Comparison of ENCODE assay signal across 17 cellular contexts in the genomic region with DNA sequence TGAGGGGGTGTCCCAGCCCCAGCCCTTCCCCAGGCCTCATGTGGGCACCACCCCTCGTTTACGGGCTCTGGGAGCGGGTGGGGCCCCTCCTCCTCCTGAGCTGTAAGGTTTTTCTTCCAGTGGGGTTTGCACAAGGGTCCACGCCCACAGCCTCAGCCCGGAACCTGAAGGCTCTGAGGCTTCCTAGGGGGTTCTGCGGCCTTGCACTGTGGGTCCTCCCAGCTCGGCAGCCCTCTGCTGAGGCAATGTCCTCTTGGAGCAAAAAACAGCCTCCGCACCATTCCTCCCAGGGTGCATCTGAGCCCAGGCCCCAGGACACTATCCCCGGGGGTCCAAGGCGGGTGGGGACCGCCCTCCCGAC. TPM values are rescaled to one million over a fixed set of nuclear protein-coding genes. Genes with fewer than 3 reads are reported as not detected.
DNase-seq lines count a peak whose midpoint lies in the region; ATAC-seq and TF ChIP-seq lines count a peak whose summit lies in the region.
"Had no signal": no experiment of that assay in that cellular context is flagged by ENCODE, and none has a peak within 500 bp of the region (broad histone marks: within the 10 kb centered on the region; RNA-seq: fewer than 3 reads in every experiment).

No MANE protein-coding gene starts in this region.

- ATAC-seq in right cardiac atrium = no peak
- ATAC-seq in body of pancreas = peak; percentile 12
- no peak for ATAC-seq in HG02571 (IDR thresholded peaks at IDR 0.05; ENCODE audit: unreplicated experiment)
- ATAC-seq: CD8-positive, alpha-beta T cell had no signal

- no peak for TF ChIP-seq CTCF in left ventricle myocardium inferior (IDR thresholded peaks at IDR 0.05; ENCODE audit: borderline replicate concordance)
- no peak for TF ChIP-seq CTCF in body of pancreas (IDR thresholded peaks at IDR 0.05)
- no peak for TF ChIP-seq CTCF in ovary (IDR thresholded peaks at IDR 0.05)
- no peak for TF ChIP-seq CTCF in prostate gland (IDR thresholded peaks at IDR 0.05)

- H3K4me1 ChIP-seq in right cardiac atrium (ENCODE audit: control insufficient read depth, insufficient read depth, low read length) (no peaks in the 10 kb centered on the region), left ventricle myocardium inferior (no peaks in the 10 kb centered on the region), body of pancreas (peaks cover 5% of the 10 kb centered on the region), ovary (ENCODE audit: insufficient read depth) (no peaks in the 10 kb centered on the region), prostate gland (replicated peaks) (no peaks in the 10 kb centered on the region)
- H3K4me1 ChIP-seq: BE2C, SJSA1 had no signal

- WGBS in right cardiac atrium = 88% methylated on average over 10 of the region's 12 CpGs
- 53% methylated on average over 3 of the region's 12 CpGs; no CpG with 5 or more reads in 1 of the 2 donors for WGBS in body of pancreas, 2 donors
- WGBS in ovary, 3 donors = 55 to 80% methylated on average over 1 to 12 of the region's 12 CpGs; no CpG with 5 or more reads in 1 of the 3 donors
- 80% methylated on average over 7 of the region's 12 CpGs for WGBS in prostate gland

- no peak overlapping the region for H3K27ac ChIP-seq in right cardiac atrium (ENCODE audit: low read length)
- H3K27ac ChIP-seq in left ventricle myocardium inferior (replicated peaks) = no peak overlapping the region
- peak overlapping the region in 1 of 4 donors; percentile 37 for H3K27ac ChIP-seq in body of pancreas
- peak overlapping the region in 1 of 2 donors; percentile 10 for H3K27ac ChIP-seq in ovary
- no peak overlapping the region for H3K27ac ChIP-seq in prostate gland
- H3K27ac ChIP-seq: SJSA1 had no signal

- TF ChIP-seq POLR2A in body of pancreas (IDR thresholded peaks at IDR 0.05) (no peak), ovary (IDR thresholded peaks at IDR 0.05) (no peak), prostate gland (IDR thresholded peaks at IDR 0.05) (no peak)

- DNase-seq in right cardiac atrium (peak in 2 of 3 donors; percentile 16 to 39), left ventricle myocardium inferior (no peak), body of pancreas (peak in 1 of 4 donors; percentile 7), ovary (peak in 4 of 5 donors; percentile 24 to 51 (median 30)), amygdala (lab: John Stamatoyannopoulos, UW) (no peak), prostate gland (ENCODE audit: low spot score) (no peak)
- DNase-seq: BE2C, GOT3, HFFc6, Kasumi-1, NCI-H1417, NCI-H2029, NCI-H2171 treated with DMSO at 0.1 percent for 48 hours, NCI-H82 had no signal

- TF ChIP-seq EP300 in ovary (IDR thresholded peaks at IDR 0.05) = no peak

- intact Hi-C loops in right cardiac atrium (cut with DNase I) (no loop called here), left ventricle myocardium inferior (cut with micrococcal nuclease) (no loop called here), body of pancreas (cut with DNase I) (no loop called here), ovary (cut with DNase I) (no loop called here), prostate gland (cut with DNase I) (no loop called here)

- H3K27me3 ChIP-seq in right cardiac atrium (ENCODE audit: control insufficient read depth, insufficient read depth) (no peaks in the 10 kb centered on the region), left ventricle myocardium inferior (ENCODE audit: low read depth) (no peaks in the 10 kb centered on the region), body of pancreas (no peaks in the 10 kb centered on the region), ovary (no peaks in the 10 kb centered on the region), prostate gland (replicated peaks; ENCODE audit: insufficient read depth) (no peaks in the 10 kb centered on the region)
- H3K27me3 ChIP-seq: BE2C, SJSA1 had no signal

- H3K36me3 ChIP-seq in left ventricle myocardium inferior (no peaks in the 10 kb centered on the region), body of pancreas (replicated peaks in 1 of 2; ENCODE audit: insufficient read depth in 1 of 2, low read depth in 2 of 2) (no peaks in the 10 kb centered on the region), ovary (no peaks in the 10 kb centered on the region), prostate gland (no peaks in the 10 kb centered on the region)
- H3K36me3 ChIP-seq: BE2C, SJSA1 had no signal

- H3K4me3 ChIP-seq in right cardiac atrium (ENCODE audit: low read length) (no peak overlapping the region), left ventricle myocardium inferior (no peak overlapping the region), body of pancreas (no peak overlapping the region), ovary (no peak overlapping the region), prostate gland (no peak overlapping the region)
- H3K4me3 ChIP-seq: SJSA1 had no signal

- H3K9me3 ChIP-seq in right cardiac atrium (ENCODE audit: control insufficient read depth, low read length) = no peaks in the 10 kb centered on the region
- no peaks in the 10 kb centered on the region for H3K9me3 ChIP-seq in left ventricle myocardium inferior (replicated peaks)
- no peaks in the 10 kb centered on the region for H3K9me3 ChIP-seq in body of pancreas
- H3K9me3 ChIP-seq in ovary = no peaks in the 10 kb centered on the region
- H3K9me3 ChIP-seq in prostate gland = no peaks in the 10 kb centered on the region
- H3K9me3 ChIP-seq: BE2C, SJSA1 had no signal

RNA-seq across cellular contexts. Expression of gene H19, which starts 14.1 kb away (rescaled TPM):
- total RNA-seq in right cardiac atrium = 100 to 1,000 TPM; 279 to 500 (median 401) TPM
- polyA plus RNA-seq in right cardiac atrium = 813 TPM
- 634 TPM for total RNA-seq in left ventricle myocardium inferior
- 100 to 1,000 TPM; 151 to 234 TPM for total RNA-seq in body of pancreas
- total RNA-seq in ovary = 1,000 to 10,000 TPM in 3 of 7 donors, 100 to 1,000 TPM in 4; 113 to 2,888 (median 765) TPM
- polyA plus RNA-seq in ovary = 100 to 1,000 TPM; 315 to 601 TPM
- 100 to 1,000 TPM; 126 to 163 TPM for total RNA-seq in prostate gland
- total RNA-seq: CD8-positive, alpha-beta T cell; SJSA1 had no signal

RNA-seq across cellular contexts. Expression of gene MRPL23, which starts 36.4 kb away (rescaled TPM):
- total RNA-seq in right cardiac atrium = 100 to 1,000 TPM in 1 of 4 donors, 10 to 100 TPM in 3; 47.1 to 102 (median 74.8) TPM
- polyA plus RNA-seq in right cardiac atrium = 108 TPM
- 93.6 TPM for total RNA-seq in left ventricle myocardium inferior
- 10 to 100 TPM; 40.2 to 83.4 TPM for total RNA-seq in body of pancreas
- 100 to 1,000 TPM in 2 of 7 donors, 10 to 100 TPM in 5; 33.2 to 145 (median 86.7) TPM for total RNA-seq in ovary
- polyA plus RNA-seq in ovary = 100 to 1,000 TPM in 1 of 2 donors, 10 to 100 TPM in 1; 21.7 to 106 TPM
- total RNA-seq in prostate gland = 100 to 1,000 TPM; 155 to 162 TPM

Comparison
In these comparisons a context has a peak if more than half of its experiments do, and no peak if none do; other contexts are left out.
1. DNase-seq: peak in right cardiac atrium (2 of 3) and ovary (4 of 5); none in left ventricle myocardium inferior (single experiment), amygdala (0 of 56) and prostate gland (single experiment).